ENCODE assay signal across 16 cellular contexts in genomic region chr1:226942392-226942791, GRCh38. TPM values are rescaled to one million over a fixed set of nuclear protein-coding genes. Genes with fewer than 3 reads are reported as not detected.
DNase-seq lines count a peak whose midpoint lies in the region; ATAC-seq and TF ChIP-seq lines count a peak whose summit lies in the region.
"Had no signal": no experiment of that assay in that cellular context is flagged by ENCODE, and none has a peak within 500 bp of the region (broad histone marks: within the 10 kb centered on the region; RNA-seq: fewer than 3 reads in every experiment).

No MANE protein-coding gene starts in this region.

- ATAC-seq in naive thymus-derived CD8-positive, alpha-beta T cell = no peak
- ATAC-seq in GM21381 (IDR thresholded peaks at IDR 0.05; ENCODE audit: unreplicated experiment) = no peak
- ATAC-seq: HCT116 had no signal

- H3K4me2 ChIP-seq in BLaER1 = peak overlapping the region; percentile 98

- H3K4me3 ChIP-seq in BLaER1 (no peak overlapping the region), HEK293 (ENCODE audit: low read depth, low read length) (no peak overlapping the region), esophagus squamous epithelium (peak overlapping the region in 1 of 4 donors; percentile 9)

- H3K27ac ChIP-seq in BLaER1 = no peak overlapping the region
- H3K27ac ChIP-seq in HEK293 (ENCODE audit: extremely low read depth, low read depth, low read length) = no peak overlapping the region
- H3K27ac ChIP-seq in esophagus squamous epithelium = peak overlapping the region in 1 of 4 donors; percentile 13

- H3K4me1 ChIP-seq in BLaER1 = peaks cover 76% of the 10 kb centered on the region
- H3K4me1 ChIP-seq in HEK293 (ENCODE audit: control insufficient read depth, insufficient read depth, low read length) = peaks cover 14% of the 10 kb centered on the region
- peaks cover 20 to 82% (median 36%) of the 10 kb centered on the region in 3 donors for H3K4me1 ChIP-seq in esophagus squamous epithelium

- H3K36me3 ChIP-seq in BLaER1 = 0 out of 2 replicates have a peak, but pooled peaks cover 5% of the 10 kb centered on the region
- no peaks in the 10 kb centered on the region; a peak in 1 of 3 replicates for H3K36me3 ChIP-seq in HEK293 (ENCODE audit: control insufficient read depth in 2 of 2, insufficient read depth in 1 of 2, low read length in 2 of 2)
- no peaks in the 10 kb centered on the region for H3K36me3 ChIP-seq in esophagus squamous epithelium

- H3K9me3 Mint-ChIP-seq in brain = peaks cover 0 to 3% (median 0%) of the 10 kb centered on the region in 5 experiments
- H3K9me3 Mint-ChIP-seq in naive thymus-derived CD8-positive, alpha-beta T cell = no peaks in the 10 kb centered on the region

- H3K27me3 ChIP-seq in BLaER1 (no peaks in the 10 kb centered on the region), esophagus squamous epithelium (no peaks in the 10 kb centered on the region)

- H3K27me3 Mint-ChIP-seq in brain = peaks cover 9% of the 10 kb centered on the region
- no peaks in the 10 kb centered on the region for H3K27me3 Mint-ChIP-seq in naive thymus-derived CD8-positive, alpha-beta T cell

- WGBS in esophagus squamous epithelium, 2 donors = 71 to 74% methylated on average over 3 of the region's 3 CpGs

- DNase-seq in naive thymus-derived CD8-positive, alpha-beta T cell = no peak
- no peak for DNase-seq in EL
- no peak for DNase-seq in esophagus squamous epithelium (lab: John Stamatoyannopoulos, UW)
- DNase-seq in HT-29 (ENCODE audit: low spot score) = no peak
- DNase-seq: activated CD4-positive, alpha-beta T cell treated with anti-CD3 and anti-CD28 coated beads for 48 hours; AML-193; DND-41; hypothalamus; KG1; NCI-H187 treated with DMSO at 0.1 percent for 48 hours; NCI-H526 treated with DMSO at 0.1 percent for 48 hours had no signal

- H3K36me3 Mint-ChIP-seq in brain = peaks cover 3% of the 10 kb centered on the region
- peaks cover 0 to 10% (median 0%) of the 10 kb centered on the region in 3 donors for H3K36me3 Mint-ChIP-seq in naive thymus-derived CD8-positive, alpha-beta T cell

- peak overlapping the region in 3 of 5 experiments; percentile 32 to 83 (median 66) for H3K27ac Mint-ChIP-seq in brain
- peak overlapping the region in 6 of 10 donors; percentile 16 to 72 (median 51) for H3K27ac Mint-ChIP-seq in naive thymus-derived CD8-positive, alpha-beta T cell

- no peak overlapping the region for H3K9ac ChIP-seq in BLaER1

- no peak for TF ChIP-seq POLR2A in esophagus squamous epithelium (IDR thresholded peaks at IDR 0.05)

- POLR2A ChIA-PET in HEK293 (lab: Yijun Ruan, JAX) = interaction anchor here (0.6 kb wide), 1 partner anchor 403 kb away, joined by 3 read pairs; no protein-coding TSS in a partner anchor
- POLR2A ChIA-PET in naive thymus-derived CD8-positive, alpha-beta T cell (lab: Charles Lee) = interaction anchor here (0.6 to 4.9 kb wide), 2 partner anchors 10 to 59 kb away, joined by 3 to 54 read pairs; no protein-coding TSS in a partner anchor

- intact Hi-C loops in esophagus squamous epithelium (cut with DNase I) = no loop called here

- H3K9me3 ChIP-seq in BLaER1 = no peaks in the 10 kb centered on the region
- H3K9me3 ChIP-seq in HEK293 (ENCODE audit: control insufficient read depth, insufficient read depth, low read depth, low read length) = no peaks in the 10 kb centered on the region
- H3K9me3 ChIP-seq in esophagus squamous epithelium = no peaks in the 10 kb centered on the region

- no peak for TF ChIP-seq CTCF in HEK293 (tag by site-specific recombination; IDR thresholded peaks at IDR 0.05)
- TF ChIP-seq CTCF in brain (conservative IDR thresholded peaks at IDR 0.05) = no peak
- TF ChIP-seq CTCF in esophagus squamous epithelium (IDR thresholded peaks at IDR 0.05) = no peak

- H4K20me1 ChIP-seq in BLaER1 = peaks cover 57% of the 10 kb centered on the region

- peak overlapping the region; percentile 39 to 97 (median 56) for H3K4me3 Mint-ChIP-seq in brain
- peak overlapping the region; percentile 61 to 96 (median 91) for H3K4me3 Mint-ChIP-seq in naive thymus-derived CD8-positive, alpha-beta T cell

- peaks cover 80% of the 10 kb centered on the region for H3K4me1 Mint-ChIP-seq in brain
- peaks cover 48 to 84% (median 79%) of the 10 kb centered on the region in 4 donors for H3K4me1 Mint-ChIP-seq in naive thymus-derived CD8-positive, alpha-beta T cell

- CTCF ChIA-PET in HEK293 (lab: Yijun Ruan, JAX) = no interaction called here

TF ChIP-seq in HEK293, 187 proteins besides CTCF, POLR2A, EP300 and RAD21:
- TF ChIP-seq ZNF654 (tag by site-specific recombination; IDR thresholded peaks at IDR 0.05; ENCODE audit: low read depth) (no peak), SCRT1 (tag by site-specific recombination; IDR thresholded peaks at IDR 0.05; ENCODE audit: borderline replicate concordance) (peak; percentile 17; the same call in 1 of the 2 replicates), ZNF24 (tag by site-specific recombination; IDR thresholded peaks at IDR 0.05) (no peak), ZNF146 (tag by site-specific recombination; IDR thresholded peaks at IDR 0.05) (no peak), YY2 (tag by site-specific recombination; IDR thresholded peaks at IDR 0.05) (no peak), SCRT2 (tag by site-specific recombination; IDR thresholded peaks at IDR 0.05) (peak; percentile 77), ZNF548 (tag by site-specific recombination; IDR thresholded peaks at IDR 0.05) (no peak)

RNA-seq across cellular contexts. Expression of gene COQ8A, which starts 2.3 kb away (rescaled TPM):
- polyA plus RNA-seq in brain (ENCODE audit: insufficient read depth, low read depth, low replicate concordance) = 99.6 TPM
- 10 to 100 TPM; 77.9 to 78.6 TPM for total RNA-seq in naive thymus-derived CD8-positive, alpha-beta T cell
- 10 to 100 TPM; 37.7 to 74.2 (median 63.8) TPM for polyA plus RNA-seq in naive thymus-derived CD8-positive, alpha-beta T cell
- 10 to 100 TPM in 3 of 4 donors, 1 to 10 TPM in 1; 9.3 to 37.8 (median 16.9) TPM for total RNA-seq in esophagus squamous epithelium
- total RNA-seq in HT-29 (2014; rRNA removed; shearing (Covaris generic)) = 41.0 and 42.0 TPM in 2 replicates
